Comparison of ENCODE assay signal across 8 cellular contexts in genomic region chr1:155005076-155005971, GRCh38. TPM values are rescaled to one million over a fixed set of nuclear protein-coding genes. Genes with fewer than 3 reads are reported as not detected.
DNase-seq lines count a peak whose midpoint lies in the region; ATAC-seq and TF ChIP-seq lines count a peak whose summit lies in the region.

No MANE protein-coding gene starts in this region.

- BruUV-seq in OCI-LY7 (replicated peaks; lab: Mats Ljungman, UMichigan), result no TSS peak

- H3K9me3 Mint-ChIP-seq in CD4-positive, CD25-positive, alpha-beta regulatory T cell, result no peaks in the 10 kb centered on the region
- H3K9me3 Mint-ChIP-seq in neural crest cell, result no peaks in the 10 kb centered on the region

- H3K36me3 ChIP-seq in CD4-positive, CD25-positive, alpha-beta regulatory T cell (ENCODE audit: control insufficient read depth, insufficient read depth, low read length), result no peaks in the 10 kb centered on the region
- H3K36me3 ChIP-seq in OCI-LY7 (ENCODE audit: insufficient read depth, low read length), result no peaks in the 10 kb centered on the region

- TF ChIP-seq CTCF in OCI-LY7 (conservative IDR thresholded peaks at IDR 0.05; ENCODE audit: low read length), result no peak
- TF ChIP-seq CTCF in neural crest cell (conservative IDR thresholded peaks at IDR 0.05), result no peak

- peak overlapping the region; percentile 83 to 97 (median 91) for H3K27ac Mint-ChIP-seq in CD4-positive, CD25-positive, alpha-beta regulatory T cell
- no peak overlapping the region for H3K27ac Mint-ChIP-seq in neural crest cell (ENCODE audit: unreplicated experiment)

- ATAC-seq in CD4-positive, CD25-positive, alpha-beta regulatory T cell (ENCODE audit: low read depth in 2 of 2), result no peak
- ATAC-seq in GM18867 (IDR thresholded peaks at IDR 0.05; ENCODE audit: unreplicated experiment), result no peak

- H3K27ac ChIP-seq in CD4-positive, CD25-positive, alpha-beta regulatory T cell (ENCODE audit: insufficient read depth, low read length, poor library complexity, severe bottlenecking), result peak overlapping the region; percentile 84
- H3K27ac ChIP-seq in OCI-LY7 (ENCODE audit: low read depth, low read length, poor library complexity, severe bottlenecking), result peak overlapping the region; percentile 77
- peak overlapping the region; percentile 98 for H3K27ac ChIP-seq in epithelial cell of prostate

- H3K36me3 Mint-ChIP-seq in CD4-positive, CD25-positive, alpha-beta regulatory T cell, result peaks cover 5% of the 10 kb centered on the region
- H3K36me3 Mint-ChIP-seq in neural crest cell (ENCODE audit: low read depth), result no peaks in the 10 kb centered on the region

- H3K4me3 Mint-ChIP-seq in CD4-positive, CD25-positive, alpha-beta regulatory T cell, result peak overlapping the region; percentile 91 to 99 (median 99)
- H3K4me3 Mint-ChIP-seq in neural crest cell, result peak overlapping the region; percentile 49

- peak; percentile 37 to 71 (median 41) for DNase-seq in CD4-positive, CD25-positive, alpha-beta regulatory T cell
- DNase-seq in OCI-LY7 (ENCODE audit: low spot score) (peak; percentile 57), epithelial cell of prostate (ENCODE audit: low read depth, low spot score) (no peak), neural crest cell (ENCODE audit: low read depth, low spot score) (no peak), activated gamma-delta T cell treated with Interleukin-2 at 50 U/mL for 16 hours (no peak), GM19240 (ENCODE audit: insufficient read length, low spot score) (no peak), GF-D8 (lab: John Stamatoyannopoulos, UW) (no peak)

- H3K79me2 ChIP-seq in OCI-LY7 (ENCODE audit: insufficient read depth, low read depth, low read length), result peaks cover 10% of the 10 kb centered on the region; the same call in 1 of the 2 replicates

- intact Hi-C loops in OCI-LY7 (cut with micrococcal nuclease; ENCODE audit: unreplicated experiment), result no loop called here

- H3K4me1 ChIP-seq in CD4-positive, CD25-positive, alpha-beta regulatory T cell (ENCODE audit: control insufficient read depth, insufficient read depth, low read length, poor library complexity, severe bottlenecking), result peaks cover 85% of the 10 kb centered on the region
- peaks cover 64% of the 10 kb centered on the region for H3K4me1 ChIP-seq in OCI-LY7 (ENCODE audit: insufficient read depth, low read length, poor library complexity, severe bottlenecking)

- H3K27me3 Mint-ChIP-seq in CD4-positive, CD25-positive, alpha-beta regulatory T cell, result no peaks in the 10 kb centered on the region
- no peaks in the 10 kb centered on the region for H3K27me3 Mint-ChIP-seq in neural crest cell (ENCODE audit: low read depth)

- peak overlapping the region; percentile 53 for H3K4me3 ChIP-seq in CD4-positive, CD25-positive, alpha-beta regulatory T cell (ENCODE audit: low read depth, low read length)
- peak overlapping the region; percentile 87 for H3K4me3 ChIP-seq in OCI-LY7 (ENCODE audit: low read depth, low read length, poor library complexity, severe bottlenecking)

- CTCF ChIA-PET in OCI-LY7 (lab: Charles Lee; ENCODE audit: unreplicated experiment), result interaction anchor here (0.7 kb wide), 1 partner anchor 1144 kb away, joined by 5 read pairs; no protein-coding TSS in a partner anchor

- no peaks in the 10 kb centered on the region for H3K27me3 ChIP-seq in CD4-positive, CD25-positive, alpha-beta regulatory T cell (ENCODE audit: control insufficient read depth, insufficient read depth, low read length)

- no peaks in the 10 kb centered on the region for H3K9me2 ChIP-seq in OCI-LY7 (ENCODE audit: insufficient read depth, low read length)

- peak overlapping the region; percentile 93 for H3K4me2 ChIP-seq in OCI-LY7 (ENCODE audit: low read length)

- no peaks in the 10 kb centered on the region for H4K20me1 ChIP-seq in OCI-LY7 (ENCODE audit: insufficient read depth, low read length)

- POLR2A ChIA-PET in OCI-LY7 (lab: Charles Lee), result interaction anchor here (0.7 to 2.0 kb wide), 4 partner anchors 11 to 866 kb away, joined by 3 to 10 read pairs (median 4); no protein-coding TSS in a partner anchor

- peaks cover 11 to 59% (median 30%) of the 10 kb centered on the region in 4 donors for H3K4me1 Mint-ChIP-seq in CD4-positive, CD25-positive, alpha-beta regulatory T cell
- peaks cover 23% of the 10 kb centered on the region for H3K4me1 Mint-ChIP-seq in neural crest cell

- no peak overlapping the region for H2AFZ ChIP-seq in OCI-LY7 (ENCODE audit: low read length)

- H3K9me3 ChIP-seq in CD4-positive, CD25-positive, alpha-beta regulatory T cell (ENCODE audit: control insufficient read depth in 2 of 2, low read length in 2 of 2), result no peaks in the 10 kb centered on the region
- no peaks in the 10 kb centered on the region for H3K9me3 ChIP-seq in OCI-LY7 (ENCODE audit: low read length)

RNA-seq across cellular contexts. Expression of gene ZBTB7B, which starts 2.7 kb away (rescaled TPM):
- 68.0 TPM for total RNA-seq in CD4-positive, CD25-positive, alpha-beta regulatory T cell
- 1 to 10 TPM; 3.7 to 6.5 (median 5.3) TPM for polyA plus RNA-seq in CD4-positive, CD25-positive, alpha-beta regulatory T cell
- total RNA-seq in OCI-LY7 (2014; rRNA removed; shearing (Covaris generic)), result 14.2 and 16.3 TPM in 2 replicates
- total RNA-seq in OCI-LY7 (2022), result 22.2 and 23.2 TPM in 2 replicates
- 5.9 and 6.9 TPM in 2 replicates for total RNA-seq in neural crest cell

RNA-seq across cellular contexts. Expression of gene LENEP, which starts 11.9 kb away (rescaled TPM):
- not detected for total RNA-seq in CD4-positive, CD25-positive, alpha-beta regulatory T cell
- not detected for polyA plus RNA-seq in CD4-positive, CD25-positive, alpha-beta regulatory T cell
- total RNA-seq in OCI-LY7 (2014; rRNA removed; shearing (Covaris generic)), result 0.95 and 2.3 TPM in 2 replicates
- total RNA-seq in OCI-LY7 (2022) (0.78 and 1.5 TPM in 2 replicates), neural crest cell (1.9 and 2.5 TPM in 2 replicates)

RNA-seq across cellular contexts. Expression of gene FLAD1, which starts 22.2 kb away (rescaled TPM):
- total RNA-seq in CD4-positive, CD25-positive, alpha-beta regulatory T cell, result 39.1 TPM
- 10 to 100 TPM; 41.0 to 60.3 (median 44.0) TPM for polyA plus RNA-seq in CD4-positive, CD25-positive, alpha-beta regulatory T cell
- 52.7 and 55.7 TPM in 2 replicates for total RNA-seq in OCI-LY7 (2014; rRNA removed; shearing (Covaris generic))
- total RNA-seq in OCI-LY7 (2022) (57.0 and 57.9 TPM in 2 replicates), neural crest cell (76.3 and 81.9 TPM in 2 replicates)

RNA-seq across cellular contexts. Expression of gene DCST2, which starts 28.3 kb away (rescaled TPM):
- total RNA-seq in CD4-positive, CD25-positive, alpha-beta regulatory T cell, result 1.4 TPM
- not detected for polyA plus RNA-seq in CD4-positive, CD25-positive, alpha-beta regulatory T cell
- 0.85 and 1.7 TPM in 2 replicates for total RNA-seq in OCI-LY7 (2014; rRNA removed; shearing (Covaris generic))
- 2.0 and 3.9 TPM in 2 replicates for total RNA-seq in OCI-LY7 (2022)
- 1.3 and 3.4 TPM in 2 replicates for total RNA-seq in neural crest cell

RNA-seq across cellular contexts. Expression of gene DCST1, which starts 28.3 kb away (rescaled TPM):
- total RNA-seq in CD4-positive, CD25-positive, alpha-beta regulatory T cell, result 0.32 TPM
- polyA plus RNA-seq in CD4-positive, CD25-positive, alpha-beta regulatory T cell, result not detected
- total RNA-seq in OCI-LY7 (2014; rRNA removed; shearing (Covaris generic)), result not detected in 2 replicates
- total RNA-seq in OCI-LY7 (2022) (not detected in 2 replicates), neural crest cell (not detected in 2 replicates)

Comparison
In these comparisons a context has a peak if more than half of its experiments do, and no peak if none do; other contexts are left out.
1. DNase-seq: peak in CD4-positive, CD25-positive, alpha-beta regulatory T cell (3 of 3) and OCI-LY7 (single experiment); none in epithelial cell of prostate (single experiment), neural crest cell (single experiment), activated gamma-delta T cell treated with Interleukin-2 at 50 U/mL for 16 hours (single experiment), GM19240 (single experiment) and GF-D8 (single experiment).
2. Peak in every context shown above with its lines, with median percentiles within 50 percentile points of each other: H3K27ac ChIP-seq.